ENCODE assay signal across 35 cellular contexts in genomic region chr1:168572669-168573068, GRCh38. TPM values are rescaled to one million over a fixed set of nuclear protein-coding genes. Genes with fewer than 3 reads are reported as not detected.
"Had no signal": no experiment of that assay in that cellular context is flagged by ENCODE, and none has a peak within 500 bp of the region (broad histone marks: within the 10 kb centered on the region; RNA-seq: fewer than 3 reads in every experiment).

No MANE protein-coding gene starts in this region.

- H3K4me3 Mint-ChIP-seq: effector memory CD8-positive, alpha-beta T cell; mesothelial cell of epicardium; nephron progenitor cell; stimulated activated memory B cell treated with anti-CD40 and anti-IgM and Interleukin-4, amounts not matched to agents 10 μg/mL and 1 μg/mL and 100 μg/mL, for 72 hours; stimulated activated naive CD8-positive, alpha-beta T cell treated with anti-CD3 and anti-CD28 coated beads, Interleukin-15, amount 100 ng/mL, for 72 hours had no signal

- H3K27ac Mint-ChIP-seq: mesothelial cell of epicardium; naive B cell; nephron progenitor cell; stimulated activated memory B cell treated with anti-CD40 and anti-IgM and Interleukin-4, amounts not matched to agents 10 μg/mL and 1 μg/mL and 100 μg/mL, for 72 hours; stimulated activated naive CD8-positive, alpha-beta T cell treated with anti-CD3 and anti-CD28 coated beads, Interleukin-15, amount 100 ng/mL, for 72 hours had no signal

- H3K4me3 ChIP-seq: esophagus squamous epithelium, heart right ventricle, left lung, mucosa of descending colon, ovary, psoas muscle, sigmoid colon, suprapubic skin, transverse colon, upper lobe of right lung, uterus had no signal

- H3K36me3 Mint-ChIP-seq: mesothelial cell of epicardium; naive B cell; stimulated activated memory B cell treated with anti-CD40 and anti-IgM and Interleukin-4, amounts not matched to agents 10 μg/mL and 1 μg/mL and 100 μg/mL, for 72 hours had no signal

- H3K27me3 Mint-ChIP-seq: effector memory CD8-positive, alpha-beta T cell; stimulated activated naive CD8-positive, alpha-beta T cell treated with anti-CD3 and anti-CD28 coated beads, Interleukin-15, amount 100 ng/mL, for 72 hours had no signal

- DNase-seq: cortex of kidney; effector memory CD8-positive, alpha-beta T cell; erythroblast; esophagus squamous epithelium; foreskin melanocyte; glutamatergic neuron; heart right ventricle; hippocampal formation; left cardiac atrium; left lung; mesenchymal stem cell; mucosa of descending colon; naive B cell; nephron progenitor cell; nucleus accumbens; ovary; posterior cingulate gyrus; psoas muscle; right cardiac atrium; sigmoid colon; stimulated activated CD4-positive, alpha-beta T cell treated with anti-CD3 and anti-CD28 coated beads, Interleukin-2, amount 100 ng/mL, for 24 hours; stimulated activated CD4-positive, alpha-beta T cell treated with anti-CD3 and anti-CD28 coated beads, Interleukin-4, amount 100 ng/mL, for 24 hours; stimulated activated naive CD8-positive, alpha-beta T cell treated with anti-CD3 and anti-CD28 coated beads, Interleukin-15, amount 100 ng/mL, for 72 hours; transverse colon; upper lobe of right lung; uterus had no signal

- ATAC-seq: effector memory CD8-positive, alpha-beta T cell; heart right ventricle; left cardiac atrium; left lung; mucosa of descending colon; psoas muscle; right cardiac atrium; stimulated activated memory B cell treated with anti-CD40 and anti-IgM and Interleukin-4, amounts not matched to agents 10 μg/mL and 1 μg/mL and 100 μg/mL, for 72 hours; stimulated activated naive CD8-positive, alpha-beta T cell treated with anti-CD3 and anti-CD28 coated beads, Interleukin-15, amount 100 ng/mL, for 72 hours; upper lobe of right lung had no signal

- H3K4me1 Mint-ChIP-seq: mesothelial cell of epicardium; naive B cell; nephron progenitor cell; stimulated activated memory B cell treated with anti-CD40 and anti-IgM and Interleukin-4, amounts not matched to agents 10 μg/mL and 1 μg/mL and 100 μg/mL, for 72 hours had no signal

- H3K9me3 Mint-ChIP-seq: effector memory CD8-positive, alpha-beta T cell; naive B cell; nephron progenitor cell; stimulated activated memory B cell treated with anti-CD40 and anti-IgM and Interleukin-4, amounts not matched to agents 10 μg/mL and 1 μg/mL and 100 μg/mL, for 72 hours had no signal

RNA-seq across cellular contexts. Expression of gene XCL1, which starts 3.7 kb away (rescaled TPM):
- total RNA-seq: dermis microvascular lymphatic vessel endothelial cell, kidney epithelial cell, lung microvascular endothelial cell, renal cortical epithelial cell, skeletal muscle tissue, suprapubic skin had no signal

RNA-seq across cellular contexts. Expression of gene XCL2, which starts 28.9 kb away (rescaled TPM):
- total RNA-seq: dermis microvascular lymphatic vessel endothelial cell, kidney epithelial cell, lower leg skin, lung microvascular endothelial cell, mesothelial cell of epicardium, psoas muscle, renal cortical epithelial cell, skeletal muscle tissue, suprapubic skin, uterus had no signal
